In the genomic region with DNA sequence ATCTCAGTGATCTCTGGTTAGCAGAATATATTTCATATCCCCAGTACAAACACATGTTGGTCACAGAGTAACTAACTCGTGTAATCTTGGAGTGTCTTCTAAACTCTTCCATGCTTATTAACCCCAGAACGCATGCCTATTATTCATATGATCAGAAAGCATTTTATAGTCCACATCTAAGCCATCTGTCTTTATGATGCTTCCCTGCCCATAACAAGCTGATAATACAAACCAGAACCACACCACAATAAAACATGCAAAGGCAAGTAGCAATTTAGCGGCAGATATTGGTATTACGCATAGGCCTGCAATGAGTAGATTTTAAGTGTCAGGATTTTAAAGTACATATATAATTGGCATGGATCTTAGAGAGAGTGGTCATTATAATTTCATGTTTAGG, we compare ENCODE assay signal across 38 cellular contexts.
"Had no signal": no experiment of that assay in that cellular context is flagged by ENCODE, and none has a peak within 500 bp of the region (broad histone marks: within the 10 kb centered on the region; RNA-seq: fewer than 3 reads in every experiment).

No MANE protein-coding gene starts in this region.

- H3K36me3 ChIP-seq: adrenal gland, ascending aorta, brain microvascular endothelial cell, breast epithelium, cardiac muscle cell had no signal

- H3K9me3 Mint-ChIP-seq: activated naive CD4-positive, alpha-beta T cell treated with anti-CD3 and anti-CD28 coated beads for 36 hours; activated naive CD4-positive, alpha-beta T cell treated with anti-CD3 and anti-CD28 coated beads, Interleukin-2, amount 10 ng/mL, durations not matched to agents 7 days and 5 days; activated naive CD4-positive, alpha-beta T cell treated with anti-CD3 and anti-CD28 coated beads, Interleukin-2, amount 50 U/mL, for 24 hours; activated naive CD4-positive, alpha-beta T cell treated with anti-CD3 and anti-CD28 coated beads, Interleukin-2, amount 50 U/mL, for 72 hours; activated naive CD8-positive, alpha-beta T cell treated with anti-CD3 and anti-CD28 coated beads for 36 hours; activated naive CD8-positive, alpha-beta T cell treated with anti-CD3 and anti-CD28 coated beads, Interleukin-2, amount 10 ng/mL, durations not matched to agents 7 days and 5 days; activated naive CD8-positive, alpha-beta T cell treated with anti-CD3 and anti-CD28 coated beads, Interleukin-2, amount 50 U/mL, for 24 hours; activated T-cell treated with anti-CD3 and anti-CD28 coated beads, Interleukin-2, amount 50 U/mL, for 24 hours; activated T-cell treated with anti-CD3 and anti-CD28 coated beads, Interleukin-2, amount 50 U/mL, for 4 hours; activated T-cell treated with anti-CD3 and anti-CD28 coated beads, Interleukin-2, amount 50 U/mL, for 72 hours; activated T-helper 1 cell treated with anti-CD3 and anti-CD28 coated beads, Interleukin-12 subunit alpha, Interleukin-12 subunit beta, Interleukin-2, Interleukin-4 antibody, amounts not matched to agents 30 ng/mL and 10 ng/mL and 1 ng/mL, durations not matched to agents 14 hours and 24 hours and 36 hours; activated T-helper 17 cell treated with anti-CD3 and anti-CD28 coated beads, Interleukin-2, amount 50 U/mL, for 72 hours; activated T-helper 2 cell treated with anti-CD3 and anti-CD28 coated beads, Interferon-gamma antibody, Interleukin-2, Interleukin-4, amounts not matched to agents 10 μg/mL and 5 μg/mL and 100 μg/mL, durations not matched to agents 14 hours and 24 hours and 36 hours; central memory CD8-positive, alpha-beta T cell had no signal

- H3K27ac Mint-ChIP-seq: activated naive CD4-positive, alpha-beta T cell treated with anti-CD3 and anti-CD28 coated beads for 36 hours; activated naive CD4-positive, alpha-beta T cell treated with anti-CD3 and anti-CD28 coated beads, Interleukin-2, amount 10 ng/mL, durations not matched to agents 7 days and 5 days; activated naive CD4-positive, alpha-beta T cell treated with anti-CD3 and anti-CD28 coated beads, Interleukin-2, amount 50 U/mL, for 24 hours; activated naive CD4-positive, alpha-beta T cell treated with anti-CD3 and anti-CD28 coated beads, Interleukin-2, amount 50 U/mL, for 72 hours; activated naive CD8-positive, alpha-beta T cell; activated naive CD8-positive, alpha-beta T cell treated with anti-CD3 and anti-CD28 coated beads for 36 hours; activated naive CD8-positive, alpha-beta T cell treated with anti-CD3 and anti-CD28 coated beads, Interleukin-2, amount 10 ng/mL, durations not matched to agents 7 days and 5 days; activated naive CD8-positive, alpha-beta T cell treated with anti-CD3 and anti-CD28 coated beads, Interleukin-2, amount 50 U/mL, for 24 hours; activated T-cell treated with anti-CD3 and anti-CD28 coated beads, Interleukin-2, amount 50 U/mL, for 24 hours; activated T-cell treated with anti-CD3 and anti-CD28 coated beads, Interleukin-2, amount 50 U/mL, for 72 hours; activated T-helper 1 cell treated with anti-CD3 and anti-CD28 coated beads, Interleukin-12 subunit alpha, Interleukin-12 subunit beta, Interleukin-2, Interleukin-4 antibody, amounts not matched to agents 30 ng/mL and 10 ng/mL and 1 ng/mL, durations not matched to agents 14 hours and 24 hours and 36 hours; activated T-helper 17 cell treated with anti-CD3 and anti-CD28 coated beads, Interleukin-2, amount 50 U/mL, for 72 hours; activated T-helper 2 cell treated with anti-CD3 and anti-CD28 coated beads, Interferon-gamma antibody, Interleukin-2, Interleukin-4, amounts not matched to agents 10 μg/mL and 5 μg/mL and 100 μg/mL, durations not matched to agents 14 hours and 24 hours and 36 hours; brain had no signal

- ATAC-seq: activated naive CD4-positive, alpha-beta T cell treated with anti-CD3 and anti-CD28 coated beads, Interleukin-2, amount 50 U/mL, for 72 hours; activated naive CD8-positive, alpha-beta T cell treated with anti-CD3 and anti-CD28 coated beads, Interleukin-2, amount 50 U/mL, for 24 hours; activated T-cell treated with anti-CD3 and anti-CD28 coated beads, Interleukin-2, amount 50 U/mL, for 4 hours; activated T-cell treated with anti-CD3 and anti-CD28 coated beads, Interleukin-2, amount 50 U/mL, for 72 hours; activated T-helper 17 cell treated with anti-CD3 and anti-CD28 coated beads, Interleukin-2, amount 50 U/mL, for 72 hours; body of pancreas had no signal

- H3K4me3 Mint-ChIP-seq: activated naive CD4-positive, alpha-beta T cell treated with anti-CD3 and anti-CD28 coated beads for 36 hours; activated naive CD4-positive, alpha-beta T cell treated with anti-CD3 and anti-CD28 coated beads, Interleukin-2, amount 10 ng/mL, durations not matched to agents 7 days and 5 days; activated naive CD4-positive, alpha-beta T cell treated with anti-CD3 and anti-CD28 coated beads, Interleukin-2, amount 50 U/mL, for 24 hours; activated naive CD8-positive, alpha-beta T cell; activated naive CD8-positive, alpha-beta T cell treated with anti-CD3 and anti-CD28 coated beads for 36 hours; activated naive CD8-positive, alpha-beta T cell treated with anti-CD3 and anti-CD28 coated beads, Interleukin-2, amount 10 ng/mL, durations not matched to agents 7 days and 5 days; activated naive CD8-positive, alpha-beta T cell treated with anti-CD3 and anti-CD28 coated beads, Interleukin-2, amount 50 U/mL, for 24 hours; activated T-cell treated with anti-CD3 and anti-CD28 coated beads, Interleukin-2, amount 50 U/mL, for 24 hours; activated T-cell treated with anti-CD3 and anti-CD28 coated beads, Interleukin-2, amount 50 U/mL, for 4 hours; activated T-cell treated with anti-CD3 and anti-CD28 coated beads, Interleukin-2, amount 50 U/mL, for 72 hours; activated T-helper 1 cell treated with anti-CD3 and anti-CD28 coated beads, Interleukin-12 subunit alpha, Interleukin-12 subunit beta, Interleukin-2, Interleukin-4 antibody, amounts not matched to agents 30 ng/mL and 10 ng/mL and 1 ng/mL, durations not matched to agents 14 hours and 24 hours and 36 hours; activated T-helper 17 cell treated with anti-CD3 and anti-CD28 coated beads, Interleukin-2, amount 50 U/mL, for 72 hours; brain; central memory CD8-positive, alpha-beta T cell had no signal

- H3K4me1 Mint-ChIP-seq: activated naive CD4-positive, alpha-beta T cell treated with anti-CD3 and anti-CD28 coated beads, Interleukin-2, amount 10 ng/mL, durations not matched to agents 7 days and 5 days; activated naive CD8-positive, alpha-beta T cell treated with anti-CD3 and anti-CD28 coated beads, Interleukin-2, amount 10 ng/mL, durations not matched to agents 7 days and 5 days; central memory CD8-positive, alpha-beta T cell had no signal

- H3K36me3 Mint-ChIP-seq: activated naive CD4-positive, alpha-beta T cell treated with anti-CD3 and anti-CD28 coated beads, Interleukin-2, amount 10 ng/mL, durations not matched to agents 7 days and 5 days; activated naive CD4-positive, alpha-beta T cell treated with anti-CD3 and anti-CD28 coated beads, Interleukin-2, amount 50 U/mL, for 24 hours; activated naive CD4-positive, alpha-beta T cell treated with anti-CD3 and anti-CD28 coated beads, Interleukin-2, amount 50 U/mL, for 72 hours; activated naive CD8-positive, alpha-beta T cell; activated naive CD8-positive, alpha-beta T cell treated with anti-CD3 and anti-CD28 coated beads for 36 hours; activated naive CD8-positive, alpha-beta T cell treated with anti-CD3 and anti-CD28 coated beads, Interleukin-2, amount 10 ng/mL, durations not matched to agents 7 days and 5 days; brain had no signal

- H3K4me3 ChIP-seq: adrenal gland, ascending aorta, body of pancreas, breast epithelium, cardiac muscle cell had no signal

- H3K9me3 ChIP-seq: adrenal gland, ascending aorta, body of pancreas, breast epithelium had no signal

- DNase-seq: activated effector memory CD4-positive, alpha-beta T cell treated with anti-CD3 and anti-CD28 coated beads, Interleukin-2, amount 50 U/mL, for 16 hours; activated effector memory CD4-positive, alpha-beta T cell treated with Interleukin-2 at 50 U/mL for 16 hours; activated gamma-delta T cell; activated gamma-delta T cell treated with Interleukin-2 at 50 U/mL for 16 hours; activated naive CD4-positive, alpha-beta T cell; activated naive CD4-positive, alpha-beta T cell treated with anti-CD3 and anti-CD28 coated beads for 36 hours; activated naive CD4-positive, alpha-beta T cell treated with anti-CD3 and anti-CD28 coated beads, Interleukin-2, amount 10 ng/mL, durations not matched to agents 7 days and 5 days; activated naive CD4-positive, alpha-beta T cell treated with anti-CD3 and anti-CD28 coated beads, Interleukin-2, amount 50 U/mL, for 16 hours; activated naive CD4-positive, alpha-beta T cell treated with Interleukin-2 at 50 U/mL for 16 hours; activated naive CD8-positive, alpha-beta T cell treated with anti-CD3 and anti-CD28 coated beads for 36 hours; activated naive CD8-positive, alpha-beta T cell treated with anti-CD3 and anti-CD28 coated beads, Interleukin-2, amount 10 ng/mL, durations not matched to agents 7 days and 5 days; activated naive CD8-positive, alpha-beta T cell treated with anti-CD3 and anti-CD28 coated beads, Interleukin-2, amount 50 U/mL, for 24 hours; activated T-cell treated with anti-CD3 and anti-CD28 coated beads, Interleukin-2, amount 50 U/mL, for 1 hour; activated T-cell treated with anti-CD3 and anti-CD28 coated beads, Interleukin-2, amount 50 U/mL, for 24 hours; activated T-cell treated with anti-CD3 and anti-CD28 coated beads, Interleukin-2, amount 50 U/mL, for 4 hours; activated T-cell treated with anti-CD3 and anti-CD28 coated beads, Interleukin-2, amount 50 U/mL, for 48 hours; activated T-cell treated with anti-CD3 and anti-CD28 coated beads, Interleukin-2, amount 50 U/mL, for 72 hours; adrenal gland; amniotic stem cell; amygdala; anterior cingulate cortex; aorta; body of pancreas; brain microvascular endothelial cell; caudate nucleus; central memory CD4-positive, alpha-beta T cell; cerebellar nuclear complex had no signal

- H3K27me3 Mint-ChIP-seq: activated naive CD4-positive, alpha-beta T cell treated with anti-CD3 and anti-CD28 coated beads, Interleukin-2, amount 50 U/mL, for 24 hours; activated T-cell treated with anti-CD3 and anti-CD28 coated beads, Interleukin-2, amount 50 U/mL, for 24 hours had no signal

- H3K4me1 ChIP-seq: adrenal gland, ascending aorta, body of pancreas, breast epithelium had no signal

- H3K27me3 ChIP-seq: adrenal gland, ascending aorta, body of pancreas, brain microvascular endothelial cell, breast epithelium, cardiac muscle cell had no signal

- H3K27ac ChIP-seq: adrenal gland, ascending aorta, body of pancreas, brain microvascular endothelial cell, breast epithelium, cardiac muscle cell had no signal
